Comparison of ENCODE assay signal across 8 cellular contexts in genomic region chr17:49407981-49408501, GRCh38. TPM values are rescaled to one million over a fixed set of nuclear protein-coding genes. Genes with fewer than 3 reads are reported as not detected.
DNase-seq lines count a peak whose midpoint lies in the region; ATAC-seq lines count a peak whose summit lies in the region.

No MANE protein-coding gene starts in this region.

- H3K4me1 Mint-ChIP-seq in memory B cell = peaks cover 25% of the 10 kb centered on the region

- DNase-seq in G401 (ENCODE audit: low spot score) = peak; percentile 59
- peak; percentile 74 for DNase-seq in NCI-H748 treated with DMSO at 0.1 percent for 48 hours (lab: John Stamatoyannopoulos, UW)
- peak; percentile 88 to 92 for DNase-seq in activated CD4-positive, alpha-beta T cell treated with anti-CD3 and anti-CD28 coated beads, Interleukin-2, amount 50 U/mL, for 48 hours
- peak; percentile 38 for DNase-seq in dedifferentiated amniotic fluid mesenchymal stem cell (ENCODE audit: extremely low spot score)
- DNase-seq in memory B cell (ENCODE audit: low spot score in 2 of 2) = peak; percentile 85 to 95
- peak; percentile 66 for DNase-seq in stimulated activated CD8-positive, alpha-beta memory T cell treated with anti-CD3 and anti-CD28 coated beads, Interleukin-15, amount 100 ng/mL, for 24 hours (ENCODE audit: low read depth)

- H3K27me3 Mint-ChIP-seq in memory B cell = no peaks in the 10 kb centered on the region

- H3K27ac Mint-ChIP-seq in memory B cell = no peak overlapping the region

- peaks cover 41% of the 10 kb centered on the region for H3K36me3 Mint-ChIP-seq in memory B cell

- ATAC-seq in HG03342 (IDR thresholded peaks at IDR 0.05; ENCODE audit: unreplicated experiment) (peak; percentile 66), memory B cell (ENCODE audit: low read depth) (peak; percentile 89), GM19467 (IDR thresholded peaks at IDR 0.05; ENCODE audit: unreplicated experiment) (no peak)

- H3K9me3 Mint-ChIP-seq in memory B cell = no peaks in the 10 kb centered on the region

- H3K4me3 Mint-ChIP-seq in memory B cell = no peak overlapping the region

- in situ Hi-C loops in G401 (cut with HindIII; ENCODE audit: low sequenced_read_pairs) = no loop called here

RNA-seq across cellular contexts. Expression of gene PHB1, which starts 6.6 kb away (rescaled TPM):
- 268 and 273 TPM in 2 replicates for total RNA-seq in G401 (2014; rRNA removed; shearing (Covaris generic))

RNA-seq across cellular contexts. Expression of gene ZNF652, which starts 46.0 kb away (rescaled TPM):
- 10.2 and 20.2 TPM in 2 replicates for total RNA-seq in G401 (2014; rRNA removed; shearing (Covaris generic))

Comparison
In these comparisons a context has a peak if more than half of its experiments do, and no peak if none do; other contexts are left out.
1. DNase-seq: peak in every context shown above with its lines; median percentile 90 in activated CD4-positive, alpha-beta T cell treated with anti-CD3 and anti-CD28 coated beads, Interleukin-2, amount 50 U/mL, for 48 hours; 90 in memory B cell; 74 in NCI-H748 treated with DMSO at 0.1 percent for 48 hours; 66 in stimulated activated CD8-positive, alpha-beta memory T cell treated with anti-CD3 and anti-CD28 coated beads, Interleukin-15, amount 100 ng/mL, for 24 hours; 59 in G401; 38 in dedifferentiated amniotic fluid mesenchymal stem cell.